Comparison of ENCODE assay signal across 8 cellular contexts in the genomic region with DNA sequence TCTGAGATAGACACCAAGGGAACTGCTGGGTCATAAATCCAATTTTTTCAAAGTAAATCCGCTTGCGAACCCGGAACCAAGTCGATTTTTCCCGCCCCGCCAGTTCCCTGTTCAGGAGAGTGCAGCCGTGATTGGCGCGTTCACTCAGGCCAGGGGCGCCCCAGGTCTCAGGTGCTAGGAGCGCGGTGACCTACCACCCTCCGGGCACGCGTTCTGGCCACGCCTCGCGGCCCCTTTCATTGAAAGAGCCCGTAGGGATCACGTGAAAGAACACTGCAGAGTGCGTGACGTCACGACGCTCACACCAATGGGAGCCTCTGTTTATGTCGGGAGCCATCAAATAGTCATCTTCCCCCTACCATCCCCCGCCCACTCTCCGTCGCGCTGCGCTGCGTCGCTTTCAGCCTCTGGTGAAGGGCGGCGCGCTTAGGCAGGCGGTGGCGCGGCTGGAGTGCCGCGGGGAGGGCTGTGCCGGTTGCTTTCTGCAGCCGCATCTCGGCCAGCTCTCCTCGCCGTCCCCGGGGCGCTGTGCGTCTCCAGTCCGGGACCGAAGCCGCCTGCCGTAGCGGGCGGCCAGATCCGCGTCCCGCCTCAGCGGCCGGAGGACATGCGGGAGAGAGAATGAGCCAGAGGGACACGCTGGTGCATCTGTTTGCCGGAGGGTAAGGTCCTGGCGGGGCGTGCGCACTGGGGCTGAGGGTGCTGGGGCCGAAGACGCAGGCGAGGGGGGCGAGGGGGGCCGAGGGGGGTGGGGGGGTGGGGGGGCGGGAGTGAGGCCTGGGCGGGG. TPM values are rescaled to one million over a fixed set of nuclear protein-coding genes. Genes with fewer than 3 reads are reported as not detected.
DNase-seq lines count a peak whose midpoint lies in the region; ATAC-seq and TF ChIP-seq lines count a peak whose summit lies in the region.

A gene with protein sequence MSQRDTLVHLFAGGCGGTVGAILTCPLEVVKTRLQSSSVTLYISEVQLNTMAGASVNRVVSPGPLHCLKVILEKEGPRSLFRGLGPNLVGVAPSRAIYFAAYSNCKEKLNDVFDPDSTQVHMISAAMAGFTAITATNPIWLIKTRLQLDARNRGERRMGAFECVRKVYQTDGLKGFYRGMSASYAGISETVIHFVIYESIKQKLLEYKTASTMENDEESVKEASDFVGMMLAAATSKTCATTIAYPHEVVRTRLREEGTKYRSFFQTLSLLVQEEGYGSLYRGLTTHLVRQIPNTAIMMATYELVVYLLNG (plus strand): TSS at position 403 of the 787 bp plus-strand sequence. CDS start 219 bp downstream, at position 622.

- H3K27ac ChIP-seq in gastroesophageal sphincter (peak within 1 kb of the TSS; percentile 89 to 99 (median 98)), neutrophil (peak within 1 kb of the TSS; percentile 90), substantia nigra (ENCODE audit: low read depth, low read length, poor library complexity, severe bottlenecking) (peak within 1 kb of the TSS; percentile 85)

- no peaks in the 10 kb centered on the region for H3K36me3 ChIP-seq in gastroesophageal sphincter
- no peaks in the 10 kb centered on the region for H3K36me3 ChIP-seq in neutrophil

- intact Hi-C loops in activated naive CD4-positive, alpha-beta T cell treated with anti-CD3 and anti-CD28 coated beads for 36 hours (cut with micrococcal nuclease): loop anchor here (1.0 to 10.0 kb wide), 10 partner anchors 251 to 1506 kb away; partner anchors contain the start of genes ATP1B3, NMNAT3, PXYLP1 and RNF7

- peak within 1 kb of the TSS; percentile 88 for H3K27ac Mint-ChIP-seq in activated naive CD4-positive, alpha-beta T cell treated with anti-CD3 and anti-CD28 coated beads for 36 hours

- H3K4me3 Mint-ChIP-seq in activated naive CD4-positive, alpha-beta T cell treated with anti-CD3 and anti-CD28 coated beads for 36 hours: peak within 1 kb of the TSS; percentile 89

- H3K36me3 Mint-ChIP-seq in activated naive CD4-positive, alpha-beta T cell treated with anti-CD3 and anti-CD28 coated beads for 36 hours (ENCODE audit: low read depth): peaks cover 4% of the 10 kb centered on the region

- H3K4me1 Mint-ChIP-seq in activated naive CD4-positive, alpha-beta T cell treated with anti-CD3 and anti-CD28 coated beads for 36 hours (ENCODE audit: low read depth): peaks cover 35% of the 10 kb centered on the region

- H3K27me3 ChIP-seq in gastroesophageal sphincter (no peaks in the 10 kb centered on the region), neutrophil (peaks cover 8% of the 10 kb centered on the region)

- H3K4me1 ChIP-seq in gastroesophageal sphincter (peaks cover 16 to 35% (median 19%) of the 10 kb centered on the region in 3 donors), neutrophil (ENCODE audit: control insufficient read depth in 1 of 2, insufficient read depth in 1 of 2, low read depth in 1 of 2, low read length in 1 of 2) (peaks cover 15 to 16% of the 10 kb centered on the region in 2 experiments)

- CTCF ChIA-PET in activated naive CD4-positive, alpha-beta T cell treated with anti-CD3 and anti-CD28 coated beads for 36 hours (lab: Charles Lee): no interaction called here

- WGBS in gastroesophageal sphincter (ENCODE audit: low coverage in 1 of 2), 2 donors: 0% methylated on average over 1 to 4 of the region's 72 CpGs

- H3K27me3 Mint-ChIP-seq in activated naive CD4-positive, alpha-beta T cell treated with anti-CD3 and anti-CD28 coated beads for 36 hours (ENCODE audit: low read depth): no peaks in the 10 kb centered on the region

- H3K9me3 Mint-ChIP-seq in activated naive CD4-positive, alpha-beta T cell treated with anti-CD3 and anti-CD28 coated beads for 36 hours: no peaks in the 10 kb centered on the region

- no peaks in the 10 kb centered on the region for H3K9me3 ChIP-seq in gastroesophageal sphincter
- no peaks in the 10 kb centered on the region for H3K9me3 ChIP-seq in neutrophil

- ATAC-seq in gastroesophageal sphincter: peak; percentile 100

- peak; percentile 94 to 96 for TF ChIP-seq POLR2A in gastroesophageal sphincter (IDR thresholded peaks at IDR 0.05)

- TF ChIP-seq CTCF in HFF-Myc (IDR thresholded peaks at IDR 0.05; ENCODE audit: low read depth, low read length, missing control alignments) (no peak), gastroesophageal sphincter (IDR thresholded peaks at IDR 0.05) (peak in 1 of 4 experiments; percentile 18), neutrophil (IDR thresholded peaks at IDR 0.05) (peak; percentile 44)

- peak; percentile 97 for DNase-seq in GM03348 (ENCODE audit: low spot score)
- DNase-seq in HFF-Myc (ENCODE audit: extremely low read depth, low read depth): peak; percentile 95
- peak; percentile 100 for DNase-seq in NAMALWA (ENCODE audit: low spot score)
- peak; percentile 99 for DNase-seq in SK-N-DZ (ENCODE audit: low spot score)
- DNase-seq in activated naive CD4-positive, alpha-beta T cell treated with anti-CD3 and anti-CD28 coated beads for 36 hours: peak; percentile 99
- peak; percentile 72 to 97 (median 92) for DNase-seq in substantia nigra (lab: John Stamatoyannopoulos, UW)

- no peak for TF ChIP-seq EP300 in gastroesophageal sphincter (IDR thresholded peaks at IDR 0.05)

- H3K4me3 ChIP-seq in HFF-Myc (replicated peaks; ENCODE audit: low read depth, low read length) (peak within 1 kb of the TSS; percentile 90), gastroesophageal sphincter (peak within 1 kb of the TSS; percentile 91), neutrophil (ENCODE audit: low read depth in 1 of 2, low read length in 1 of 2) (peak within 1 kb of the TSS; percentile 62 to 85)

RNA-seq across cellular contexts. Expression of the gene that starts here (rescaled TPM):
- 46.4 and 59.8 TPM in 2 replicates for polyA plus RNA-seq in SK-N-DZ (2014; cell fraction: cytosol; rRNA removed)
- polyA plus RNA-seq in SK-N-DZ (2014; cell fraction: nucleus; rRNA removed): 109 and 227 TPM in 2 replicates
- total RNA-seq in activated naive CD4-positive, alpha-beta T cell treated with anti-CD3 and anti-CD28 coated beads for 36 hours: 10 to 100 TPM; 48.7 to 50.1 TPM
- 10 to 100 TPM; 42.1 to 73.8 (median 62.3) TPM for total RNA-seq in gastroesophageal sphincter

Comparison
In these comparisons a context has a peak if more than half of its experiments do, and no peak if none do; other contexts are left out.
1. Peak in every context shown above with its lines: DNase-seq, ATAC-seq, H3K4me3 ChIP-seq and H3K27ac ChIP-seq.